ENCODE assay signal across 8 cellular contexts in the genomic region with DNA sequence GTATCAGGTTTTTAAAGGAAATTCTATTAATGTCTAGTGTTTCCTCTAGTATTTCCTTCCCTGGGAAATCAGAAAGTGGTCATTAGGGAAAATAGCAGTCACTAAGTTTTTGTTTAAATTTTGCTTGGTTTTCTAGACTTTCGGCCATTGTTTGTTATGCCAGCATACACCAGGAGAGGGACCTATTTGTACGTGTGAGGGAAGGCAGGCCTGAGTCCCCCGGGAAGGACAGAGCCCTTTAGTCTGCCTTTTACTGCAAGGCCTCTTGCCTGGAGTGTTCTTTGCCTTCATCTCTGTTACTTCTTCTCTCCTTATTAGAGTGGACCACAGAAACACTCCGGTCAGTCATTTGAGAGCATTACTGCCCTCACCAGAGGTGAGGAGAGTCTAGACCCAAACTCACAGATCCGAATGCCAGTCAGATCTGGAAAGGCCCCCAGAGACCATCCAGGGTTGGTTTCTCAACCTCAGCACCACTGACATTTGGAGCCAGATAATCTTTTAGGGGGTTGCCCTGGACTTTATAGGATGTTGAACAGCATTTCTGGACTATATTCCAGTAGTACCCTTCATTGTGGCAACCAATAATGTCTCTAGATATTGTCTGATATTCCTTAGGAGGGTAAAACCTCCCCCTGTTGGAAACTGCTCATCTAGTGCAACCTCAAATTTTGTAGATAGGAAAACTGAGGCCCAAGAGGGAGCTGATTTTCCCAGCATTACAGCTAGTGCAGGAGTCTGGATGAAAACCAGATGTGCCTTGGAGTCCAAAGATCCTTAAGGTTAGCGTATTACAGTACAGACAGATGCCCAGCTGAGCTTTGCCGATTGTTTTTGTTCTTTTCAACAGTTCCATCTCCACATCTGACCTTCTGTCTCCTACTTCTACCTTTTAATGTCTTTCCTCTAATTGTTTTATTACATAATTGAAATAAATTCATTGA.
DNase-seq lines count a peak whose midpoint lies in the region; ATAC-seq and TF ChIP-seq lines count a peak whose summit lies in the region.

No MANE protein-coding gene starts in this region.

- H3K4me3 Mint-ChIP-seq in brain = no peak overlapping the region

- H3K27ac ChIP-seq in liver (ENCODE audit: low read depth in 1 of 2, low read length in 2 of 2) = no peak overlapping the region

- peak overlapping the region in 3 of 5 experiments; percentile 39 to 79 (median 46) for H3K27ac Mint-ChIP-seq in brain

- H3K9ac ChIP-seq in liver (ENCODE audit: low read depth in 1 of 2, low read length in 2 of 2) = no peak overlapping the region

- WGBS in liver = 81% methylated on average over 7 of the region's 7 CpGs

- H3K4me3 ChIP-seq in liver (ENCODE audit: low read depth in 1 of 3, low read length in 3 of 3) = no peak overlapping the region

- CTCF ChIA-PET in HEK293T (lab: Yijun Ruan, JAX) = no interaction called here

- POLR2A ChIA-PET in HEK293T (lab: Yijun Ruan, JAX) = no interaction called here

- H3K4me1 Mint-ChIP-seq in brain = peaks cover 40% of the 10 kb centered on the region

- no peak for ATAC-seq in GM19397 (IDR thresholded peaks at IDR 0.05; ENCODE audit: unreplicated experiment)
- no peak for ATAC-seq in HG02610 (IDR thresholded peaks at IDR 0.05; ENCODE audit: unreplicated experiment)

- TF ChIP-seq RAD21 in liver (IDR thresholded peaks at IDR 0.05) = peak; percentile 55 to 57

- H3K9me3 Mint-ChIP-seq in brain = no peaks in the 10 kb centered on the region

- peaks cover 60% of the 10 kb centered on the region for H3K36me3 Mint-ChIP-seq in brain

- in situ Hi-C loops in ACHN (cut with HindIII; ENCODE audit: low pct_ligation_motif_present, low pct_unique_long_range_greater_than_20kb, low sequenced_read_pairs) = no loop called here

- no peaks in the 10 kb centered on the region for H3K9me3 ChIP-seq in liver (ENCODE audit: control insufficient read depth in 4 of 4, low read length in 3 of 4)

- DNase-seq in ACHN (peak; percentile 39), HEK293T (ENCODE audit: extremely low spot score) (peak; percentile 58), activated gamma-delta T cell (lab: John Stamatoyannopoulos, UW) (no peak), SHP77 treated with DMSO at 0.1 percent for 48 hours (lab: John Stamatoyannopoulos, UW) (no peak)

- H3K27me3 ChIP-seq in liver (ENCODE audit: control insufficient read depth in 4 of 4, insufficient read depth in 4 of 4, low read length in 3 of 4) = no peaks in the 10 kb centered on the region

- H3K4me1 ChIP-seq in liver (ENCODE audit: control insufficient read depth in 4 of 4, insufficient read depth in 4 of 4, low read length in 3 of 4) = no peaks in the 10 kb centered on the region

- H3K27me3 Mint-ChIP-seq in brain = peaks cover 3% of the 10 kb centered on the region

- H3K36me3 ChIP-seq in liver (ENCODE audit: control insufficient read depth in 4 of 4, insufficient read depth in 3 of 4, low read depth in 1 of 4, low read length in 3 of 4) = peaks cover 4 to 8% (median 6%) of the 10 kb centered on the region in 4 donors

- TF ChIP-seq CTCF in brain (conservative IDR thresholded peaks at IDR 0.05) (peak; percentile 63 to 72), liver (IDR thresholded peaks at IDR 0.05; ENCODE audit: low read depth, low read length, missing input control) (peak; percentile 24)

TF ChIP-seq in HEK293T, 16 proteins besides CTCF, POLR2A, EP300 and RAD21:
- no peak for TF ChIP-seq CTBP1 (IDR thresholded peaks at IDR 0.05; ENCODE audit: borderline replicate concordance)
- no peak for TF ChIP-seq TARDBP (IDR thresholded peaks at IDR 0.05)
- TF ChIP-seq ELF4 (IDR thresholded peaks at IDR 0.05) = no peak

TF ChIP-seq in liver, 16 proteins besides CTCF, POLR2A, EP300 and RAD21:
- TF ChIP-seq RXRA (IDR thresholded peaks at IDR 0.05) (no peak), EGR1 (IDR thresholded peaks at IDR 0.05; ENCODE audit: low read depth in 2 of 2) (no peak), YY1 (IDR thresholded peaks at IDR 0.05) (no peak), FOXA2 (IDR thresholded peaks at IDR 0.05) (no peak), ZBTB33 (IDR thresholded peaks at IDR 0.05) (no peak), REST (IDR thresholded peaks at IDR 0.05) (no peak), NR2F2 (IDR thresholded peaks at IDR 0.05) (no peak), JUND (IDR thresholded peaks at IDR 0.05) (no peak), SP1 (IDR thresholded peaks at IDR 0.05) (no peak), TAF1 (conservative IDR thresholded peaks at IDR 0.05) (no peak), GABPA (IDR thresholded peaks at IDR 0.05 in 1 of 2, conservative IDR thresholded peaks at IDR 0.05 in 1 of 2) (no peak), HNF4A (conservative IDR thresholded peaks at IDR 0.05) (no peak)

Comparison
In these comparisons a context has a peak if more than half of its experiments do, and no peak if none do; other contexts are left out.
1. DNase-seq: peak in ACHN (single experiment) and HEK293T (single experiment); none in activated gamma-delta T cell (single experiment) and SHP77 treated with DMSO at 0.1 percent for 48 hours (single experiment).